In genomic region chr2:148416248-148416647, GRCh38 we compare ENCODE assay signal across 20 cellular contexts.
A peak's percentile ranks its signal among the peaks of the same experiment; 100 is the strongest.
DNase-seq lines count a peak whose midpoint lies in the region; ATAC-seq, FAIRE-seq and TF ChIP-seq lines count a peak whose summit lies in the region.
"Had no signal": no experiment of that assay in that cellular context is flagged by ENCODE, and none has a peak within 500 bp of the region (broad histone marks: within the 10 kb centered on the region; RNA-seq: fewer than 3 reads in every experiment).

No MANE protein-coding gene starts in this region.

- peak; percentile 69 for ATAC-seq in HepG2
- no peak for ATAC-seq in right lobe of liver
- ATAC-seq in left lobe of liver, result peak; percentile 26
- ATAC-seq in GM21515 (IDR thresholded peaks at IDR 0.05; ENCODE audit: unreplicated experiment), result no peak
- ATAC-seq in HG02852 (IDR thresholded peaks at IDR 0.05; ENCODE audit: unreplicated experiment), result no peak
- ATAC-seq in SK-N-SH treated with all-trans-retinoic acid at 6 μM for 48 hours, result no peak

- H3K27me3 ChIP-seq in HepG2 (ENCODE audit: control insufficient read depth in 1 of 2, insufficient read depth in 2 of 2, low read length in 2 of 2) (no peaks in the 10 kb centered on the region), right lobe of liver (no peaks in the 10 kb centered on the region)
- H3K27me3 ChIP-seq: BE2C had no signal

- no peak for TF ChIP-seq RAD21 in HepG2 (CRISPR knock-in tag; IDR thresholded peaks at IDR 0.05)

- H3K36me3 ChIP-seq in HepG2 (replicated peaks in 1 of 2; ENCODE audit: control insufficient read depth in 1 of 2, insufficient read depth in 2 of 2, low read length in 2 of 2) (no peaks in the 10 kb centered on the region), right lobe of liver (no peaks in the 10 kb centered on the region)
- H3K36me3 ChIP-seq: BE2C, HAP-1 had no signal

- H3K4me1 ChIP-seq in HepG2 (ENCODE audit: insufficient read depth, low read length), result peaks cover 5% of the 10 kb centered on the region
- no peaks in the 10 kb centered on the region for H3K4me1 ChIP-seq in right lobe of liver
- H3K4me1 ChIP-seq: BE2C, Caco-2, HAP-1 had no signal

- H3K27ac ChIP-seq in HepG2 (ENCODE audit: extremely low read length, insufficient read depth, low read length) (no peak overlapping the region), right lobe of liver (no peak overlapping the region)
- H3K27ac ChIP-seq: GM23248 had no signal

- TF ChIP-seq POLR2A in HepG2 (IDR thresholded peaks at IDR 0.05; ENCODE audit: insufficient read depth in 1 of 2, low read depth in 2 of 2, low read length in 2 of 2) (no peak), right lobe of liver (IDR thresholded peaks at IDR 0.05) (no peak)

- CTCF ChIA-PET in HepG2 (lab: Yijun Ruan, JAX; ENCODE audit: low intra/inter-chr PET ratio, low total read pairs), result no interaction called here

- no peaks in the 10 kb centered on the region for H3K79me2 ChIP-seq in HepG2 (ENCODE audit: insufficient read depth, low read length)

- H3K4me3 ChIP-seq in HepG2 (replicated peaks in 1 of 3; ENCODE audit: insufficient read depth in 1 of 3, low read depth in 2 of 3, low read length in 3 of 3) (no peak overlapping the region), right lobe of liver (no peak overlapping the region)
- H3K4me3 ChIP-seq: GM23248, HAP-1 had no signal

- POLR2A ChIA-PET in HepG2 (lab: Yijun Ruan, JAX), result no interaction called here

- intact Hi-C loops in HepG2 (cut with micrococcal nuclease; ENCODE audit: unreplicated experiment), result no loop called here
- intact Hi-C loops in right lobe of liver (cut with DNase I), result no loop called here

- DNase-seq in HepG2 (ENCODE audit: low spot score) (no peak), right lobe of liver (no peak), NCI-H526 treated with DMSO at 0.1 percent for 48 hours (lab: John Stamatoyannopoulos, UW) (peak; percentile 16), left lobe of liver (ENCODE audit: low spot score) (no peak)
- DNase-seq: ACHN; BE2C; C1 segment of cervical spinal cord; CD4-positive, CD25-positive, alpha-beta regulatory T cell; CD8-positive, alpha-beta memory T cell; DMS79 treated with DMSO at 0.1 percent for 48 hours; GF-D8; GM23248 had no signal

- no TSS peak for BruUV-seq in HepG2 (replicated peaks; lab: Mats Ljungman, UMichigan)

- H3K4me2 ChIP-seq in HepG2 (ENCODE audit: low read depth, low read length), result no peak overlapping the region

- no peaks in the 10 kb centered on the region for H4K20me1 ChIP-seq in HepG2 (ENCODE audit: insufficient read depth, low read length)

- peaks cover 16% of the 10 kb centered on the region for H3K9me3 ChIP-seq in HepG2 (ENCODE audit: low read length)
- H3K9me3 ChIP-seq in right lobe of liver, result peaks cover 0 to 3% (median 0%) of the 10 kb centered on the region in 4 donors
- H3K9me3 ChIP-seq: BE2C had no signal

- in situ Hi-C loops in HepG2 (cut with HindIII; ENCODE audit: extremely low pct_ligation_motif_present, low pct_unique_long_range_greater_than_20kb), result no loop called here

- no peak overlapping the region for H3K9ac ChIP-seq in HepG2 (ENCODE audit: insufficient read depth, low read depth, low read length)
- H3K9ac ChIP-seq: GM23248 had no signal

- TF ChIP-seq CTCF in HepG2 (CRISPR knock-in tag; IDR thresholded peaks at IDR 0.05), result no peak
- TF ChIP-seq CTCF in right lobe of liver (IDR thresholded peaks at IDR 0.05), result no peak

- no peak overlapping the region for H2AFZ ChIP-seq in HepG2 (ENCODE audit: low read length)
- H2AFZ ChIP-seq: GM23248 had no signal

- FAIRE-seq in HepG2 (lab: Jason Lieb, UNC), result no peak
- FAIRE-seq: A204.1, D721Med, GM19239 had no signal

- TF ChIP-seq EP300 in HepG2 (IDR thresholded peaks at IDR 0.05; ENCODE audit: low read depth in 2 of 2, low read length in 2 of 2) (no peak), HepG2 (CRISPR knock-in tag; IDR thresholded peaks at IDR 0.05; ENCODE audit: borderline replicate concordance) (no peak)

- WGBS in HepG2 (ENCODE audit: low lambda C conversion rate), result 7% methylated on average over 1 of the region's 1 CpG
- 25% methylated on average over 1 of the region's 1 CpG for WGBS in right lobe of liver (ENCODE audit: insufficient coverage, low coverage, low lambda C conversion rate, missing lambda C conversion rate)

TF ChIP-seq in HepG2, 621 proteins besides CTCF, POLR2A, EP300 and RAD21:
- TF ChIP-seq TFAP4 (IDR thresholded peaks at IDR 0.05; ENCODE audit: borderline replicate concordance, low read depth) (peak; percentile 16; the same call in 1 of the 2 replicates), ZNF101 (CRISPR knock-in tag; IDR thresholded peaks at IDR 0.05; ENCODE audit: borderline replicate concordance, low read depth) (no peak), NCOR1 (IDR thresholded peaks at IDR 0.05; ENCODE audit: borderline replicate concordance, low read length) (no peak), TSC22D2 (CRISPR knock-in tag; IDR thresholded peaks at IDR 0.05; ENCODE audit: borderline replicate concordance) (no peak), ZNF530 (CRISPR knock-in tag; IDR thresholded peaks at IDR 0.05; ENCODE audit: low read depth) (no peak), ZNF281 (CRISPR knock-in tag; IDR thresholded peaks at IDR 0.05; ENCODE audit: borderline replicate concordance) (peak; percentile 77; the same call in 1 of the 2 replicates)

TF ChIP-seq in SK-N-SH treated with all-trans-retinoic acid at 6 μM for 48 hours, 23 proteins besides CTCF, POLR2A, EP300 and RAD21 (continues in another document):
- TF ChIP-seq CSDC2 (CRISPR knock-in tag; IDR thresholded peaks at IDR 0.05), result no peak
- no peak for TF ChIP-seq TOX (CRISPR knock-in tag; IDR thresholded peaks at IDR 0.05; ENCODE audit: borderline replicate concordance)
- TF ChIP-seq OSR1 (CRISPR knock-in tag; IDR thresholded peaks at IDR 0.05), result no peak
- TF ChIP-seq ZFP30 (CRISPR knock-in tag; IDR thresholded peaks at IDR 0.05), result no peak
- TF ChIP-seq CREB5 (CRISPR knock-in tag; IDR thresholded peaks at IDR 0.05; ENCODE audit: low read depth), result no peak
- no peak for TF ChIP-seq TCF4 (CRISPR knock-in tag; IDR thresholded peaks at IDR 0.05; ENCODE audit: borderline replicate concordance)
- TF ChIP-seq CSRNP3 (CRISPR knock-in tag; IDR thresholded peaks at IDR 0.05), result no peak
- no peak for TF ChIP-seq RARB (CRISPR knock-in tag; IDR thresholded peaks at IDR 0.05)
- TF ChIP-seq GLIS3 (CRISPR knock-in tag; IDR thresholded peaks at IDR 0.05), result no peak
- no peak for TF ChIP-seq ZFP3 (CRISPR knock-in tag; IDR thresholded peaks at IDR 0.05)
- no peak for TF ChIP-seq ISL1 (CRISPR knock-in tag; IDR thresholded peaks at IDR 0.05)
- TF ChIP-seq ZC3H10 (CRISPR knock-in tag; IDR thresholded peaks at IDR 0.05), result no peak
- TF ChIP-seq PPARA (CRISPR knock-in tag; IDR thresholded peaks at IDR 0.05; ENCODE audit: borderline replicate concordance), result no peak
- no peak for TF ChIP-seq ZNF70 (CRISPR knock-in tag; IDR thresholded peaks at IDR 0.05)
- TF ChIP-seq SNAI2 (CRISPR knock-in tag; IDR thresholded peaks at IDR 0.05), result no peak
- TF ChIP-seq TSHZ2 (CRISPR knock-in tag; IDR thresholded peaks at IDR 0.05), result no peak

Comparison
In these comparisons a context has a peak if more than half of its experiments do, and no peak if none do; other contexts are left out.
1. ATAC-seq: peak in HepG2 (single experiment) and left lobe of liver (single experiment); none in right lobe of liver (0 of 4), GM21515 (single experiment), HG02852 (single experiment) and SK-N-SH treated with all-trans-retinoic acid at 6 μM for 48 hours (single experiment).